In the genomic region with DNA sequence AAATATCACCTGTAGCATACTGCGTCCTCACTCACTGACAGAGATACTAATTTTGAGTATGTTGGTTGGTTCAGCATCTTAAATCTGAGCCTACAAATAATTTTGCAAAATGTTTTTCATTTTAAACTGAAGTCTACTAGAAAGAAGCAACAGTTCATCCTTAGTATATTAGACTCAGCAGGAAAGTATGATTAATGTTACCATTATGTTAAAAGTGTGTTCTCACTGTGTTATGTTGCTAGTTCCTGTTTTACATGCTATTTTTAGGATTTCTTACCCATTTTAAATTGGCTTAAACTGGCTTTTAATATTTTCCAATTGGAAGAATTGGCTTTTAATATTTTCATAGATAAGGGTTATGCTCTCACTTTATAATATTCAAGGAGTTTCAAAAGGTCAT, we compare ENCODE assay signal across 23 cellular contexts. TPM values are rescaled to one million over a fixed set of nuclear protein-coding genes. Genes with fewer than 3 reads are reported as not detected.
A peak's percentile ranks its signal among the peaks of the same experiment; 100 is the strongest.
DNase-seq lines count a peak whose midpoint lies in the region; ATAC-seq and TF ChIP-seq lines count a peak whose summit lies in the region.
"Had no signal": no experiment of that assay in that cellular context is flagged by ENCODE, and none has a peak within 500 bp of the region (broad histone marks: within the 10 kb centered on the region; RNA-seq: fewer than 3 reads in every experiment).

No MANE protein-coding gene starts in this region.

- peaks cover 0 to 9% of the 10 kb centered on the region in 2 experiments; a peak in 2 of 4 replicates for H3K79me1 ChIP-seq in IMR-90 (ENCODE audit: low read depth in 1 of 2, low read length in 2 of 2)

- TF ChIP-seq CTCF in DOHH2 (IDR thresholded peaks at IDR 0.05; ENCODE audit: low read depth, low read length, poor library complexity, severe bottlenecking) (no peak), IMR-90 (conservative IDR thresholded peaks at IDR 0.05; ENCODE audit: low read depth, low read length) (no peak), choroid plexus epithelial cell (conservative IDR thresholded peaks at IDR 0.05; ENCODE audit: low read depth, low read length) (no peak), spleen (IDR thresholded peaks at IDR 0.05 in 8 of 11, conservative IDR thresholded peaks at IDR 0.05 in 3 of 11) (no peak)

- H4K8ac ChIP-seq in IMR-90 (ENCODE audit: low read depth in 2 of 2, low read length in 2 of 2) = no peak overlapping the region

- peak overlapping the region; percentile 27; the same call in 1 of the 2 replicates for H3K4ac ChIP-seq in IMR-90 (ENCODE audit: low read depth, low read length)

- peak overlapping the region; percentile 73 for H2BK120ac ChIP-seq in IMR-90 (ENCODE audit: low read depth, low read length)

- H3K27ac ChIP-seq in DOHH2 (ENCODE audit: low read depth, low read length) (no peak overlapping the region), IMR-90 (ENCODE audit: insufficient read depth, low read length) (no peak overlapping the region), SK-N-MC (peak overlapping the region; percentile 0; the same call in 1 of the 2 replicates), spleen (no peak overlapping the region)
- H3K27ac ChIP-seq: A549, PC-9 had no signal

- peak overlapping the region; percentile 95; the same call in 1 of the 2 replicates for H3K14ac ChIP-seq in IMR-90 (replicated peaks; ENCODE audit: low read depth, low read length)

- H3K23ac ChIP-seq in IMR-90 (ENCODE audit: low read depth, low read length) = peak overlapping the region; percentile 79; the same call in 1 of the 2 replicates

- no peak for TF ChIP-seq RAD21 in IMR-90 (IDR thresholded peaks at IDR 0.05; ENCODE audit: low read length)

- peaks cover 22% of the 10 kb centered on the region for H3K36me3 ChIP-seq in DOHH2 (ENCODE audit: control insufficient read depth, low read length)
- H3K36me3 ChIP-seq in IMR-90 (ENCODE audit: control insufficient read depth, insufficient read depth, low read length) = peaks cover 6% of the 10 kb centered on the region
- peaks cover 5% of the 10 kb centered on the region for H3K36me3 ChIP-seq in SK-N-MC (ENCODE audit: insufficient read depth, low read length)
- H3K36me3 ChIP-seq in spleen = peaks cover 0 to 63% (median 33%) of the 10 kb centered on the region in 6 donors

- in situ Hi-C loops in IMR-90 (cut with MboI; ENCODE audit: low sequenced_read_pairs) = no loop called here

- no peak overlapping the region for H3K56ac ChIP-seq in IMR-90 (ENCODE audit: extremely low read depth, insufficient read depth, low read length)

- POLR2A ChIA-PET in IMR-90 (lab: Charles Lee; ENCODE audit: unreplicated experiment) = no interaction called here

- CTCF ChIA-PET in IMR-90 (lab: Yijun Ruan, JAX) = interaction anchor here (0.6 to 0.7 kb wide), 2 partner anchors 70 to 90 kb away, joined by 3 to 4 read pairs; no protein-coding TSS in a partner anchor

- peak overlapping the region; percentile 66; the same call in 1 of the 2 replicates for H2BK20ac ChIP-seq in IMR-90 (ENCODE audit: low read depth, low read length)

- no peak overlapping the region for H4K5ac ChIP-seq in IMR-90 (ENCODE audit: low read depth, low read length)

- H3K9me2 ChIP-seq in DOHH2 (replicated peaks; ENCODE audit: control insufficient read depth, low read length) = no peaks in the 10 kb centered on the region
- H3K9me2 ChIP-seq: SK-N-SH had no signal

- WGBS in IMR-90 (ENCODE audit: extremely low coverage in 2 of 2, insufficient read length in 1 of 2), 2 experiments = no CpG with 5 or more reads among the region's 1 CpG
- WGBS in spleen, 5 donors = 76 to 95% (median 90%) methylated on average over 1 of the region's 1 CpG

- H2AFZ ChIP-seq in IMR-90 (replicated peaks; ENCODE audit: low read length, poor library complexity) = no peak overlapping the region
- H2AFZ ChIP-seq: PC-9 had no signal

- H4K20me1 ChIP-seq in DOHH2 (ENCODE audit: control insufficient read depth, insufficient read depth, low read depth, low read length) = no peaks in the 10 kb centered on the region
- H4K20me1 ChIP-seq in IMR-90 (ENCODE audit: insufficient read depth, low read length) = no peaks in the 10 kb centered on the region

- peak overlapping the region; percentile 88; the same call in 1 of the 3 replicates for H2BK15ac ChIP-seq in IMR-90 (ENCODE audit: low read depth, low read length)

- DNase-seq in IMR-90 (no peak), SK-N-MC (ENCODE audit: low read depth, low spot score) (no peak), choroid plexus epithelial cell (ENCODE audit: low read depth) (peak; percentile 16), Ammon's horn (ENCODE audit: low spot score) (no peak), cerebellar nuclear complex (lab: John Stamatoyannopoulos, UW) (no peak), spleen (no peak)
- DNase-seq: CD4-positive, alpha-beta T cell; COR-L47; DMS79; MG63; NCI-H1105; NCI-H2029 treated with DMSO at 0.1 percent for 48 hours; NCI-H226; NCI-H510A treated with DMSO at 0.1 percent for 48 hours; NCI-H774; RPMI8226; SHP77; SK-N-SH had no signal

- H3K4me2 ChIP-seq in DOHH2 (ENCODE audit: low read length) (peak overlapping the region; percentile 33), IMR-90 (ENCODE audit: low read depth, low read length) (no peak overlapping the region)
- H3K4me2 ChIP-seq: A549, PC-9, SK-N-SH had no signal

- TF ChIP-seq POLR2A in IMR-90 (IDR thresholded peaks at IDR 0.05; ENCODE audit: low read depth, low read length) (no peak), spleen (IDR thresholded peaks at IDR 0.05) (no peak)

- H3K4me1 ChIP-seq in DOHH2 (ENCODE audit: control insufficient read depth, low read length) = peaks cover 38% of the 10 kb centered on the region
- H3K4me1 ChIP-seq in IMR-90 (ENCODE audit: control insufficient read depth, insufficient read depth, low read length) = peaks cover 5% of the 10 kb centered on the region
- H3K4me1 ChIP-seq in spleen = peaks cover 0 to 6% (median 2%) of the 10 kb centered on the region in 6 donors
- H3K4me1 ChIP-seq: A549 had no signal

- H3K9me1 ChIP-seq in IMR-90 (ENCODE audit: insufficient read depth, low read length) = peaks cover 6% of the 10 kb centered on the region; the same call in 1 of the 2 replicates

- H3K9ac ChIP-seq in IMR-90 (ENCODE audit: low read depth, low read length) = no peak overlapping the region
- H3K9ac ChIP-seq in SK-N-MC (ENCODE audit: insufficient read length) = no peak overlapping the region
- H3K9ac ChIP-seq: SK-N-SH had no signal

- H3K79me2 ChIP-seq in DOHH2 (ENCODE audit: control insufficient read depth, low read length) = no peaks in the 10 kb centered on the region

- H2AK5ac ChIP-seq in IMR-90 (ENCODE audit: low read depth, low read length) = peak overlapping the region; percentile 78; the same call in 1 of the 2 replicates

- H2BK5ac ChIP-seq in IMR-90 (ENCODE audit: low read depth, low read length, poor library complexity, severe bottlenecking) = peak overlapping the region; percentile 91

- H2AK9ac ChIP-seq in IMR-90 (replicated peaks; ENCODE audit: low read depth, low read length, poor library complexity) = no peak overlapping the region

- intact Hi-C loops in IMR-90 (cut with micrococcal nuclease) = no loop called here
- intact Hi-C loops in spleen (cut with DNase I; ENCODE audit: low total_unique reads) = no loop called here

- H3K9me3 ChIP-seq in DOHH2 (ENCODE audit: control insufficient read depth, insufficient read depth, low read length) (no peaks in the 10 kb centered on the region), IMR-90 (ENCODE audit: control insufficient read depth, insufficient read depth, low read length) (peaks cover 3% of the 10 kb centered on the region; the same call in 1 of the 2 replicates), SK-N-MC (ENCODE audit: low read depth, low read length) (no peaks in the 10 kb centered on the region), spleen (no peaks in the 10 kb centered on the region)
- H3K9me3 ChIP-seq: A549, MG63, SK-N-SH had no signal

- H3K27me3 ChIP-seq in DOHH2 (ENCODE audit: control insufficient read depth, low read length) (no peaks in the 10 kb centered on the region), IMR-90 (ENCODE audit: control insufficient read depth, insufficient read depth, low read length) (no peaks in the 10 kb centered on the region), spleen (replicated peaks in 1 of 7) (no peaks in the 10 kb centered on the region)
- H3K27me3 ChIP-seq: MG63 had no signal

- ATAC-seq in IMR-90 (ENCODE audit: low read depth) = no peak
- ATAC-seq: A549 had no signal

- dilution Hi-C loops in IMR-90 (cut with HindIII; ENCODE audit: low sequenced_read_pairs, unreplicated experiment) = no loop called here

- H3K4me3 ChIP-seq in DOHH2 (ENCODE audit: low read length) = no peak overlapping the region
- H3K4me3 ChIP-seq in IMR-90 (ENCODE audit: insufficient read depth, low read depth, low read length) = no peak overlapping the region
- H3K4me3 ChIP-seq in SK-N-MC = no peak overlapping the region
- H3K4me3 ChIP-seq in choroid plexus epithelial cell (ENCODE audit: low read depth, low read length) = no peak overlapping the region
- H3K4me3 ChIP-seq in spleen = no peak overlapping the region
- H3K4me3 ChIP-seq: A549, MG63, PC-9 had no signal

- no peak overlapping the region for H3K18ac ChIP-seq in IMR-90 (ENCODE audit: low read depth, low read length)

- no TSS peak for BruUV-seq in IMR-90 (replicated peaks; lab: Mats Ljungman, UMichigan)

- H4K91ac ChIP-seq in IMR-90 (ENCODE audit: insufficient read depth, low read depth, low read length) = peak overlapping the region; percentile 66; the same call in 1 of the 2 replicates

- H3F3A ChIP-seq in DOHH2 (ENCODE audit: control insufficient read depth, insufficient read depth) = peaks cover 3% of the 10 kb centered on the region; the same call in 1 of the 2 replicates

TF ChIP-seq in IMR-90, 13 proteins besides CTCF, POLR2A, EP300 and RAD21 (continues in another document):
- TF ChIP-seq NFE2L2 (IDR thresholded peaks at IDR 0.05; ENCODE audit: low read depth, low read length) = no peak
- no peak for TF ChIP-seq FOS (IDR thresholded peaks at IDR 0.05; ENCODE audit: low read depth, low read length)

RNA-seq across cellular contexts. Expression of a gene that starts 25.7 kb away (rescaled TPM):
- 0.18 TPM in 1 of 2 replicates, not detected in the other for total RNA-seq in IMR-90 (2012; rRNA removed)
- polyA plus RNA-seq in IMR-90 (2012; rRNA removed) = not detected in 2 replicates
- polyA plus RNA-seq in IMR-90 (2012; cell fraction: cytosol; rRNA removed) = not detected in 2 replicates
- polyA plus RNA-seq in IMR-90 (2012; cell fraction: nucleus; rRNA removed; ENCODE audit: low replicate concordance) = 0.15 TPM in 1 of 2 replicates, not detected in the other
- 1 to 10 TPM; 1.1 to 2.6 (median 1.3) TPM for total RNA-seq in spleen
- polyA plus RNA-seq in spleen = 1 to 10 TPM in 2 of 3 donors, under 1 TPM in 1; 0.50 to 1.2 (median 1.0) TPM
- total RNA-seq: H4, LHCN-M2, PC-9 had no signal

RNA-seq across cellular contexts. Expression of a gene that starts 36.9 kb away (rescaled TPM):
- total RNA-seq in IMR-90 (2012; rRNA removed) (18.8 and 27.8 TPM in 2 replicates), spleen (10 to 100 TPM; 21.0 to 40.0 (median 25.6) TPM)
- polyA plus RNA-seq in IMR-90 (2012; rRNA removed) (12.8 and 16.0 TPM in 2 replicates), spleen (10 to 100 TPM in 2 of 3 donors, 1 to 10 TPM in 1; 6.8 to 17.9 (median 13.0) TPM)
- polyA plus RNA-seq in IMR-90 (2012; cell fraction: cytosol; rRNA removed) = 2.4 and 3.2 TPM in 2 replicates
- 55.6 and 142 TPM in 2 replicates for polyA plus RNA-seq in IMR-90 (2012; cell fraction: nucleus; rRNA removed; ENCODE audit: low replicate concordance)

RNA-seq across cellular contexts. Expression of a gene that starts 37.4 kb away (rescaled TPM):
- total RNA-seq in IMR-90 (2012; rRNA removed) = 20.3 and 38.6 TPM in 2 replicates
- 30.4 and 43.1 TPM in 2 replicates for polyA plus RNA-seq in IMR-90 (2012; rRNA removed)
- 43.2 and 60.2 TPM in 2 replicates for polyA plus RNA-seq in IMR-90 (2012; cell fraction: cytosol; rRNA removed)
- polyA plus RNA-seq in IMR-90 (2012; cell fraction: nucleus; rRNA removed; ENCODE audit: low replicate concordance) = 37.7 and 52.9 TPM in 2 replicates
- 10 to 100 TPM; 37.3 to 71.5 (median 52.8) TPM for total RNA-seq in spleen
- 10 to 100 TPM; 19.2 to 33.3 (median 30.8) TPM for polyA plus RNA-seq in spleen
